Comparison of ENCODE assay signal across 24 cellular contexts in the genomic region with DNA sequence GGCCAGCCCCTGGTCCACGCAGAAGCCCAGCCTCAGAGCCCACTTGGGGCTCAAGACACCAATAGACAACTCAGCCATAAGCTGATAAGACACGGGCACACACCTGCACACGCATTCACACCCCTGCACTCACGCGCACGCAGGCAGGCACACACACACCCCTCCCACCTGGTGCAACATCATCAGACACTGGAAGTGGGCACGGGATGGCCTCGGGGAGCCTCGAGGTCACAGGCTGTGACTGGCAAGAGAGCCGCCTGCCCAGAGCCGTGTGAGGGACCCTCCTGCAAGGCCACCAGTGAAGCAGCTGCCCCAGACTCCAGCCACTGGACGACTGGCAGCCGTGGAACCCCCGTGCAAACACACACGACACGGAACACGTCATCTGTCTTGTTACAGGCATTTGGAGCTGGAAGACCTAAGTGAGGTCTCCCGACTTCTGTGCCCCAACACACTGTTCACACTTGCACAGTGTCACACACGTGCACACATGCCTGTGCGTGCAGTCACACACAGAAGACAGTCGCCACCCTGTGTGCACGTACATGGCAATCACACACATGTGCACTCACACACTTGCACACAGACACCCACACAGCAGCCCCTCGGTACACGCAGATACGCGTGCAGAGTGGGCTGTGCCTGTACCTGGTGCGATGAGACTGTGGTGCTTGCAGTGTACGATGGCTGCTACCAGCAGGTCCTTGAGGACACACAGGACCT. TPM values are rescaled to one million over a fixed set of nuclear protein-coding genes. Genes with fewer than 3 reads are reported as not detected.
"Had no signal": no experiment of that assay in that cellular context is flagged by ENCODE, and none has a peak within 500 bp of the region (broad histone marks: within the 10 kb centered on the region; RNA-seq: fewer than 3 reads in every experiment).

No MANE protein-coding gene starts in this region.

- H3K36me3 ChIP-seq: gastrocnemius medialis, heart left ventricle, left ventricle myocardium inferior, neural progenitor cell, uterus had no signal

- DNase-seq: activated B cell treated with CpG ODN at 0.5 μM for 24 hours; activated CD4-positive, alpha-beta memory T cell treated with anti-CD3 and anti-CD28 coated beads for 36 hours; activated CD4-positive, alpha-beta T cell treated with anti-CD3 and anti-CD28 coated beads for 4 hours; activated naive CD4-positive, alpha-beta T cell; activated naive CD8-positive, alpha-beta T cell treated with anti-CD3 and anti-CD28 coated beads, Interleukin-2, amount 10 ng/mL, durations not matched to agents 7 days and 5 days; activated T-cell treated with anti-CD3 and anti-CD28 coated beads for 4 hours; amygdala; dermis blood vessel endothelial cell; erythroblast; gastrocnemius medialis; kidney glomerular epithelial cell; left ventricle myocardium inferior; naive thymus-derived CD4-positive, alpha-beta T cell; stimulated activated CD4-positive, alpha-beta T cell treated with anti-CD3 and anti-CD28 coated beads, Interleukin-4, amount 100 ng/mL, for 24 hours; T-helper 1 cell; T-helper 9 cell; uterus had no signal

- H3K9me3 ChIP-seq: gastrocnemius medialis, heart left ventricle, left ventricle myocardium inferior, uterus had no signal

- H3K4me2 ChIP-seq: neural progenitor cell had no signal

- H2AFZ ChIP-seq: neural progenitor cell had no signal

- H3K4me1 ChIP-seq: neural progenitor cell, uterus had no signal

- H3K4me3 ChIP-seq: gastrocnemius medialis, heart left ventricle, left ventricle myocardium inferior, neural progenitor cell, uterus had no signal

- H3K9ac ChIP-seq: neural progenitor cell had no signal

- ATAC-seq: gastrocnemius medialis; heart left ventricle; naive thymus-derived CD4-positive, alpha-beta T cell; sciatic nerve; stimulated activated effector memory CD8-positive, alpha-beta T cell treated with anti-CD3 and anti-CD28 coated beads, Interleukin-12 subunit alpha, Interleukin-12 subunit beta, amount 100 ng/mL, for 72 hours had no signal

- H3K27me3 ChIP-seq: gastrocnemius medialis, heart left ventricle, neural progenitor cell, uterus had no signal

- H3K27ac ChIP-seq: gastrocnemius medialis, heart left ventricle, left ventricle myocardium inferior, neural progenitor cell, uterus had no signal

RNA-seq across cellular contexts. Expression of a gene that starts 1.0 kb away (rescaled TPM):
- total RNA-seq: activated B cell treated with CpG ODN at 0.5 μM for 24 hours; activated CD4-positive, alpha-beta memory T cell treated with anti-CD3 and anti-CD28 coated beads for 36 hours; activated naive CD8-positive, alpha-beta T cell treated with anti-CD3 and anti-CD28 coated beads, Interleukin-2, amount 10 ng/mL, durations not matched to agents 7 days and 5 days; cardiac septum; dermis blood vessel endothelial cell; gastrocnemius medialis; left ventricle myocardium inferior; naive thymus-derived CD4-positive, alpha-beta T cell; osteocyte; pulmonary artery endothelial cell; sciatic nerve had no signal
- polyA plus RNA-seq: naive thymus-derived CD4-positive, alpha-beta T cell had no signal

RNA-seq across cellular contexts. Expression of a gene that starts 11.1 kb away (rescaled TPM):
- total RNA-seq: activated B cell treated with CpG ODN at 0.5 μM for 24 hours; activated CD4-positive, alpha-beta memory T cell treated with anti-CD3 and anti-CD28 coated beads for 36 hours; activated naive CD8-positive, alpha-beta T cell treated with anti-CD3 and anti-CD28 coated beads, Interleukin-2, amount 10 ng/mL, durations not matched to agents 7 days and 5 days; cardiac septum; dermis blood vessel endothelial cell; heart left ventricle; left ventricle myocardium inferior; osteocyte; pulmonary artery endothelial cell had no signal
- polyA plus RNA-seq: heart left ventricle; naive thymus-derived CD4-positive, alpha-beta T cell had no signal

RNA-seq across cellular contexts. Expression of a gene that starts 26.4 kb away (rescaled TPM):
- total RNA-seq: activated B cell treated with CpG ODN at 0.5 μM for 24 hours; activated CD4-positive, alpha-beta memory T cell treated with anti-CD3 and anti-CD28 coated beads for 36 hours; activated naive CD8-positive, alpha-beta T cell treated with anti-CD3 and anti-CD28 coated beads, Interleukin-2, amount 10 ng/mL, durations not matched to agents 7 days and 5 days; cardiac septum; dermis blood vessel endothelial cell; heart left ventricle; left ventricle myocardium inferior; naive thymus-derived CD4-positive, alpha-beta T cell; osteocyte; pulmonary artery endothelial cell; sciatic nerve; uterus had no signal
- polyA plus RNA-seq: naive thymus-derived CD4-positive, alpha-beta T cell had no signal
